21 cellular contexts compared by ENCODE assay signal in genomic region chr1:173164686-173165085, GRCh38. TPM values are rescaled to one million over a fixed set of nuclear protein-coding genes. Genes with fewer than 3 reads are reported as not detected.
A peak's percentile ranks its signal among the peaks of the same experiment; 100 is the strongest.
DNase-seq lines count a peak whose midpoint lies in the region; ATAC-seq and TF ChIP-seq lines count a peak whose summit lies in the region.
"Had no signal": no experiment of that assay in that cellular context is flagged by ENCODE, and none has a peak within 500 bp of the region (broad histone marks: within the 10 kb centered on the region; RNA-seq: fewer than 3 reads in every experiment).

No MANE protein-coding gene starts in this region.

- TF ChIP-seq CTCF in epithelial cell of proximal tubule (conservative IDR thresholded peaks at IDR 0.05; ENCODE audit: low read depth, low read length) (no peak), neural progenitor cell (IDR thresholded peaks at IDR 0.05) (no peak), osteoblast (IDR thresholded peaks at IDR 0.05; ENCODE audit: extremely low read depth, low read depth, low read length) (no peak), adrenal gland (IDR thresholded peaks at IDR 0.05) (no peak)

- no peaks in the 10 kb centered on the region for H3K9me3 ChIP-seq in neural progenitor cell (ENCODE audit: low read depth)
- H3K9me3 ChIP-seq in osteoblast (ENCODE audit: low read depth, low read length) = no peaks in the 10 kb centered on the region
- H3K9me3 ChIP-seq in adrenal gland (replicated peaks in 1 of 3) = no peaks in the 10 kb centered on the region
- H3K9me3 ChIP-seq: Peyer's patch had no signal

- no peak overlapping the region for H3K9ac ChIP-seq in neural progenitor cell

- no peaks in the 10 kb centered on the region for H3K9me3 Mint-ChIP-seq in neural progenitor cell

- H3K79me2 ChIP-seq in neural progenitor cell (ENCODE audit: low read depth) = no peaks in the 10 kb centered on the region
- no peaks in the 10 kb centered on the region for H3K79me2 ChIP-seq in osteoblast (ENCODE audit: insufficient read depth, low read length)

- no peaks in the 10 kb centered on the region for H3K4me1 Mint-ChIP-seq in neural progenitor cell
- H3K4me1 Mint-ChIP-seq: B cell had no signal

- peak overlapping the region; percentile 53 for H3K27ac ChIP-seq in neural progenitor cell
- H3K27ac ChIP-seq in osteoblast (ENCODE audit: low read depth, low read length) = no peak overlapping the region
- H3K27ac ChIP-seq in adrenal gland = no peak overlapping the region
- H3K27ac ChIP-seq: Peyer's patch had no signal

- H3K27ac Mint-ChIP-seq in neural progenitor cell = no peak overlapping the region
- H3K27ac Mint-ChIP-seq: B cell; CD4-positive, CD25-positive, alpha-beta regulatory T cell had no signal

- no peaks in the 10 kb centered on the region for H3K36me3 Mint-ChIP-seq in neural progenitor cell
- H3K36me3 Mint-ChIP-seq: CD4-positive, CD25-positive, alpha-beta regulatory T cell had no signal

- H4K20me1 ChIP-seq in neural progenitor cell (ENCODE audit: low read depth) = no peaks in the 10 kb centered on the region
- H4K20me1 ChIP-seq in osteoblast (ENCODE audit: insufficient read depth, low read length) = no peaks in the 10 kb centered on the region

- no peak for TF ChIP-seq POLR2A in adrenal gland (IDR thresholded peaks at IDR 0.05)

- H3K4me1 ChIP-seq in neural progenitor cell = peaks cover 17% of the 10 kb centered on the region
- peaks cover 4% of the 10 kb centered on the region for H3K4me1 ChIP-seq in osteoblast (ENCODE audit: insufficient read depth, low read length)
- no peaks in the 10 kb centered on the region for H3K4me1 ChIP-seq in adrenal gland (replicated peaks in 1 of 2)
- H3K4me1 ChIP-seq: Peyer's patch had no signal

- ATAC-seq in GM18867 (IDR thresholded peaks at IDR 0.05; ENCODE audit: unreplicated experiment) = no peak
- ATAC-seq: Right ventricle myocardium inferior had no signal

- no peak overlapping the region for H3K4me3 Mint-ChIP-seq in neural progenitor cell
- H3K4me3 Mint-ChIP-seq: B cell; CD4-positive, CD25-positive, alpha-beta regulatory T cell had no signal

- 76 to 84% (median 78%) methylated on average over 7 of the region's 7 CpGs for WGBS in adrenal gland, 4 donors

- intact Hi-C loops in adrenal gland (cut with DNase I) = no loop called here

- H2AFZ ChIP-seq in neural progenitor cell (replicated peaks) = no peak overlapping the region
- no peak overlapping the region for H2AFZ ChIP-seq in osteoblast (ENCODE audit: low read length)

- peaks cover 14% of the 10 kb centered on the region for H3F3A ChIP-seq in neural progenitor cell (ENCODE audit: low read depth)

- no peaks in the 10 kb centered on the region for H3K27me3 ChIP-seq in neural progenitor cell
- no peaks in the 10 kb centered on the region for H3K27me3 ChIP-seq in osteoblast (ENCODE audit: insufficient read depth, low read length)
- H3K27me3 ChIP-seq in adrenal gland = no peaks in the 10 kb centered on the region
- H3K27me3 ChIP-seq: Peyer's patch had no signal

- H3K4me2 ChIP-seq in neural progenitor cell (peak overlapping the region; percentile 56), osteoblast (ENCODE audit: insufficient read depth, low read length) (no peak overlapping the region)

- H3K4me3 ChIP-seq in epithelial cell of proximal tubule (ENCODE audit: low read depth, low read length) (no peak overlapping the region), neural progenitor cell (no peak overlapping the region), osteoblast (ENCODE audit: insufficient read depth, low read length) (no peak overlapping the region), adrenal gland (no peak overlapping the region)
- H3K4me3 ChIP-seq: Peyer's patch had no signal

- H3K36me3 ChIP-seq in neural progenitor cell = peaks cover 4% of the 10 kb centered on the region
- H3K36me3 ChIP-seq in osteoblast (ENCODE audit: insufficient read depth, low read length) = no peaks in the 10 kb centered on the region
- no peaks in the 10 kb centered on the region for H3K36me3 ChIP-seq in adrenal gland (replicated peaks in 1 of 2)
- H3K36me3 ChIP-seq: Peyer's patch had no signal

- DNase-seq in EH (ENCODE audit: low read depth) (peak; percentile 4), epithelial cell of proximal tubule (ENCODE audit: low read depth) (peak; percentile 25), islet precursor cell (peak; percentile 50), neural progenitor cell (ENCODE audit: low spot score) (peak; percentile 73), osteoblast (ENCODE audit: insufficient read length, low spot score, missing footprints) (no peak), adrenal gland (no peak), CD1c-positive myeloid dendritic cell (ENCODE audit: extremely low spot score) (no peak)
- DNase-seq: 8988T; CD4-positive, CD25-positive, alpha-beta regulatory T cell; COR-L47; MM.1S; NCI-H1092 treated with DMSO at 0.1 percent for 48 hours; NCI-H146; NCI-H2029 treated with DMSO at 0.1 percent for 48 hours; NCI-H2171; NCI-H446; NCI-H69; Peyer's patch had no signal

- no peaks in the 10 kb centered on the region for H3K27me3 Mint-ChIP-seq in neural progenitor cell (ENCODE audit: insufficient read depth, low read depth)

RNA-seq across cellular contexts. Expression of gene TNFSF4, which starts 42.4 kb away (rescaled TPM):
- total RNA-seq in epithelial cell of proximal tubule (0.29 and 0.35 TPM in 2 replicates), neural progenitor cell (ENCODE audit: low replicate concordance) (1.2 and 2.1 TPM in 2 replicates), osteoblast (0.59 and 1.1 TPM in 2 replicates), adrenal gland (1 to 10 TPM in 6 of 8 donors, under 1 TPM in 2; 0.79 to 2.3 (median 1.6) TPM)
- 1 to 10 TPM in 2 of 3 donors, under 1 TPM in 1; 0.99 to 2.4 (median 1.2) TPM for polyA plus RNA-seq in adrenal gland

Comparison
In these comparisons a context has a peak if more than half of its experiments do, and no peak if none do; other contexts are left out.
1. DNase-seq: peak in EH (single experiment), epithelial cell of proximal tubule (single experiment), islet precursor cell (single experiment) and neural progenitor cell (single experiment); none in osteoblast (single experiment), adrenal gland (0 of 7) and CD1c-positive myeloid dendritic cell (single experiment).